In the genomic region with DNA sequence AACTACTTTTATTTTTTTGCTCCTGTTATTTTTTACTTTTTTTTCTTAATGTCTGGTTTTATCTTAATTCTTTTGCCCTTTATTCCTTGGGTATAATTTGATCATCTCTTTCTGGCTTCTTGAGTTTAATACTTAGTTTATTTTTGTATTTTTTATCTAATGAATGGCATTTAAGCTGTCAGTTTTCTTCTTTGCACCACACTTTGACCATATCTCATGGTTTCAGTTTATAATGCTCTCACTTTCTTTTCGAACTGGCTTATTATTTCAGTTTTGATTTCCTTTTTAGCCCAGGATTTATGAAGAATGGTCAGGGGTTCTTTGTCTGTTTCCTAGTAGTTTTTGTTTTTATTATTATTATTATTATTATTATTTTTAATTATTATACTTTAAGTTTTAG, we compare ENCODE assay signal across 18 cellular contexts. TPM values are rescaled to one million over a fixed set of nuclear protein-coding genes. Genes with fewer than 3 reads are reported as not detected.
DNase-seq lines count a peak whose midpoint lies in the region; ATAC-seq, FAIRE-seq and TF ChIP-seq lines count a peak whose summit lies in the region.
"Had no signal": no experiment of that assay in that cellular context is flagged by ENCODE, and none has a peak within 500 bp of the region (broad histone marks: within the 10 kb centered on the region; RNA-seq: fewer than 3 reads in every experiment).

No MANE protein-coding gene starts in this region.

- WGBS in GM12878 (ENCODE audit: insufficient coverage, insufficient replicate concordance, low lambda C conversion rate, missing lambda C conversion rate): 25% methylated on average over 1 of the region's 1 CpG

- H3K4me3 ChIP-seq in GM12878 (0 out of 2 replicates have a peak overlapping the region, but pooled peaks have one; percentile 20), SJCRH30 (no peak overlapping the region)
- H3K4me3 ChIP-seq: HAP-1, mucosa of descending colon, skin epidermis had no signal

- BruUV-seq in GM12878 (replicated peaks; lab: Mats Ljungman, UMichigan): no TSS peak

- peaks cover 6% of the 10 kb centered on the region for H3K4me1 ChIP-seq in GM12878 (ENCODE audit: control insufficient read depth, insufficient read depth, low read length)
- no peaks in the 10 kb centered on the region for H3K4me1 ChIP-seq in SJCRH30

- TF ChIP-seq RAD21 in GM12878 (IDR thresholded peaks at IDR 0.05; ENCODE audit: insufficient read depth, low read depth, low read length): no peak

- peaks cover 22% of the 10 kb centered on the region for H3K79me2 ChIP-seq in GM12878 (ENCODE audit: control insufficient read depth, insufficient read depth, low read length)

- RAD21 ChIA-PET in GM12878 (lab: Charles Lee; ENCODE audit: unreplicated experiment): no interaction called here

- in situ Hi-C loops in GM12878 (cut with MboI): no loop called here
- in situ Hi-C loops in ACHN (cut with HindIII; ENCODE audit: low pct_ligation_motif_present, low pct_unique_long_range_greater_than_20kb, low sequenced_read_pairs): no loop called here

- POLR2A ChIA-PET in GM12878 (lab: Charles Lee): interaction anchor here (1.6 kb wide), 1 partner anchor 9 kb away, joined by 3 read pairs; no protein-coding TSS in a partner anchor

- no peak for TF ChIP-seq POLR2A in GM12878 (IDR thresholded peaks at IDR 0.05; ENCODE audit: low read depth, low read length)

- no peak overlapping the region for H3K9ac ChIP-seq in GM12878 (ENCODE audit: control insufficient read depth, insufficient read depth, low read length)

- SMC1A ChIA-PET in GM12878 (lab: Charles Lee; ENCODE audit: uncharacterized antibody, unreplicated experiment): interaction anchor here (1.3 to 1.5 kb wide), 2 partner anchors 45 to 123 kb away, joined by 3 to 6 read pairs; no protein-coding TSS in a partner anchor

- peak; percentile 88 for FAIRE-seq in GM12878 (lab: Jason Lieb, UNC)

- intact Hi-C loops in GM12878 (cut with micrococcal nuclease; ENCODE audit: unreplicated experiment): no loop called here

- CTCF ChIA-PET in GM12878 (lab: Yijun Ruan, JAX): interaction anchor here (1.0 to 1.3 kb wide), 3 partner anchors 16 to 125 kb away, joined by 3 read pairs; partner anchors contain the start of gene QSER1

- peak overlapping the region; percentile 1; the same call in 1 of the 2 replicates for H3K4me2 ChIP-seq in GM12878 (ENCODE audit: control insufficient read depth, insufficient read depth)

- H4K20me1 ChIP-seq in GM12878 (ENCODE audit: control insufficient read depth, insufficient read depth): no peaks in the 10 kb centered on the region

- TF ChIP-seq EP300 in GM12878 (IDR thresholded peaks at IDR 0.05; ENCODE audit: borderline replicate concordance in 1 of 2, control insufficient read depth in 1 of 2, low read depth in 2 of 2, low read length in 2 of 2): no peak

- DNase-seq in GM12878 (ENCODE audit: low read depth, low spot score) (peak; percentile 12), NCI-H524 (lab: John Stamatoyannopoulos, UW) (no peak), SJCRH30 (no peak), ACHN (no peak)
- DNase-seq: AML-193; DMS79; glutamatergic neuron; mucosa of descending colon; NCI-H1436; stimulated activated CD4-positive, alpha-beta T cell treated with anti-CD3 and anti-CD28 coated beads, Interleukin-2, amount 100 ng/mL, for 48 hours; WERI-Rb-1 had no signal

- no peaks in the 10 kb centered on the region; a peak in 1 of 4 replicates for H3K36me3 ChIP-seq in GM12878 (ENCODE audit: control insufficient read depth in 2 of 2, insufficient read depth in 2 of 2, low read length in 1 of 2)
- H3K36me3 ChIP-seq in SJCRH30: peaks cover 48% of the 10 kb centered on the region

- H2AFZ ChIP-seq in GM12878 (ENCODE audit: control insufficient read depth, low read depth, low read length): no peak overlapping the region

- peak; percentile 63 for ATAC-seq in GM18502 (IDR thresholded peaks at IDR 0.05; ENCODE audit: poor library complexity, unreplicated experiment)
- ATAC-seq in GM19468 (IDR thresholded peaks at IDR 0.05; ENCODE audit: extremely low read depth, unreplicated experiment): peak; percentile 58
- ATAC-seq in HG02973 (IDR thresholded peaks at IDR 0.05; ENCODE audit: unreplicated experiment): peak; percentile 60
- peak; percentile 77 for ATAC-seq in GM12878
- no peak for ATAC-seq in GM19351 (IDR thresholded peaks at IDR 0.05; ENCODE audit: unreplicated experiment)
- ATAC-seq: mucosa of descending colon, Panc1 had no signal

- no peaks in the 10 kb centered on the region; the same call in 2 of the 3 replicates for H3K9me3 ChIP-seq in GM12878 (replicated peaks; ENCODE audit: control insufficient read depth, insufficient read depth, low read length)
- H3K9me3 ChIP-seq in SJCRH30 (replicated peaks): no peaks in the 10 kb centered on the region
- H3K9me3 ChIP-seq: HAP-1, mucosa of descending colon had no signal

- H3K27me3 ChIP-seq in GM12878 (replicated peaks in 1 of 2; ENCODE audit: control insufficient read depth in 2 of 2, insufficient read depth in 2 of 2, low read length in 1 of 2) (no peaks in the 10 kb centered on the region), SJCRH30 (no peaks in the 10 kb centered on the region)

- H3K27ac ChIP-seq in GM12878 (ENCODE audit: control insufficient read depth, insufficient read depth): no peak overlapping the region
- no peak overlapping the region for H3K27ac ChIP-seq in SJCRH30
- H3K27ac ChIP-seq: skin epidermis, WERI-Rb-1 had no signal

- TF ChIP-seq CTCF in GM12878 (IDR thresholded peaks at IDR 0.05 in 2 of 3, conservative IDR thresholded peaks at IDR 0.05 in 1 of 3; ENCODE audit: control insufficient read depth in 2 of 3, extremely low read depth in 1 of 3, insufficient read depth in 1 of 3, low read depth in 3 of 3, low read length in 3 of 3): no peak

TF ChIP-seq in GM12878, 131 proteins besides CTCF, POLR2A, EP300 and RAD21:
- peak; percentile 53 for TF ChIP-seq ATF7 (IDR thresholded peaks at IDR 0.05; ENCODE audit: low read depth)
- no peak for TF ChIP-seq YY1 (IDR thresholded peaks at IDR 0.05; ENCODE audit: low read depth, low read length)
- no peak for TF ChIP-seq ZNF207 (IDR thresholded peaks at IDR 0.05; ENCODE audit: borderline replicate concordance)
- TF ChIP-seq SIX5 (IDR thresholded peaks at IDR 0.05; ENCODE audit: low read depth, low read length, severe bottlenecking): peak; percentile 6
- TF ChIP-seq HDGF (IDR thresholded peaks at IDR 0.05): 0 out of 2 replicates have a peak, but pooled peaks have one; percentile 24
- TF ChIP-seq, protein P1, sequence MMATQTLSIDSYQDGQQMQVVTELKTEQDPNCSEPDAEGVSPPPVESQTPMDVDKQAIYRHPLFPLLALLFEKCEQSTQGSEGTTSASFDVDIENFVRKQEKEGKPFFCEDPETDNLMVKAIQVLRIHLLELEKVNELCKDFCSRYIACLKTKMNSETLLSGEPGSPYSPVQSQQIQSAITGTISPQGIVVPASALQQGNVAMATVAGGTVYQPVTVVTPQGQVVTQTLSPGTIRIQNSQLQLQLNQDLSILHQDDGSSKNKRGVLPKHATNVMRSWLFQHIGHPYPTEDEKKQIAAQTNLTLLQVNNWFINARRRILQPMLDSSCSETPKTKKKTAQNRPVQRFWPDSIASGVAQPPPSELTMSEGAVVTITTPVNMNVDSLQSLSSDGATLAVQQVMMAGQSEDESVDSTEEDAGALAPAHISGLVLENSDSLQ (IDR thresholded peaks at IDR 0.05): peak; percentile 75
- no peak for TF ChIP-seq RELB (IDR thresholded peaks at IDR 0.05; ENCODE audit: low read depth)
- TF ChIP-seq SMAD1 (IDR thresholded peaks at IDR 0.05; ENCODE audit: low read depth, partially characterized antibody): no peak
- TF ChIP-seq SMC3 (IDR thresholded peaks at IDR 0.05; ENCODE audit: borderline replicate concordance, low read length): no peak

RNA-seq across cellular contexts. Expression of gene QSER1, which starts 48.3 kb away (rescaled TPM):
- 117 and 122 TPM in 2 replicates for total RNA-seq in GM12878 (2013; cell fraction: nucleolus; rRNA removed)
- 12.8 and 13.1 TPM in 2 replicates for total RNA-seq in GM12878 (2014; rRNA removed)
- total RNA-seq in GM12878 (2014; rRNA removed; fragmentation: Illumina TruSeq; extraction: Trizol): 11.8 and 14.0 TPM in 2 replicates
- 13.9 and 15.0 TPM in 2 replicates for total RNA-seq in GM12878 (2021)
- 3.2 TPM for polyA plus RNA-seq in GM12878 (2011; ENCODE audit: low read depth)
- polyA plus RNA-seq in GM12878 (2011; rRNA removed): 12.8 and 20.3 TPM in 2 replicates
- 5.4 and 7.5 TPM in 2 replicates for polyA plus RNA-seq in GM12878 (2011; cell fraction: cytosol; rRNA removed)
- 21.0 and 21.2 TPM in 2 replicates for polyA plus RNA-seq in GM12878 (2011; cell fraction: nucleus; rRNA removed)
- 4.4 and 6.1 TPM in 2 replicates for polyA plus RNA-seq in GM12878 (2012)
- polyA plus RNA-seq in GM12878 (2014; fragmentation: Illumina TruSeq; extraction: Trizol): 14.4 and 16.6 TPM in 2 replicates
- 1 to 10 TPM; 2.1 to 2.9 TPM for polyA plus RNA-seq in GM12878 (2014; fragmentation: Nextera tagmentation; extraction: Ambion mirVana)
- 5.7 and 7.0 TPM in 2 replicates for polyA plus RNA-seq in GM12878 (2014; rRNA removed)
- polyA plus RNA-seq in GM12878 (2016; fragmentation: Nextera tagmentation; extraction: Ambion mirVana): 1 to 10 TPM; 3.8 to 4.5 TPM
- 40.2 and 49.3 TPM in 2 replicates for polyA minus RNA-seq in GM12878 (2011; rRNA and poly(A)+ RNA removed)
- polyA minus RNA-seq in GM12878 (2011; cell fraction: cytosol; rRNA and poly(A)+ RNA removed): 13.6 and 14.6 TPM in 2 replicates
- 21.6 and 33.8 TPM in 2 replicates for polyA minus RNA-seq in GM12878 (2011; cell fraction: nucleus; rRNA and poly(A)+ RNA removed)
- 47.3 and 51.9 TPM in 2 replicates for total RNA-seq in SJCRH30 (2014; rRNA removed; shearing (Covaris generic))
